In genomic region chr2:191018663-191019119, GRCh38 we compare ENCODE assay signal across 12 cellular contexts. TPM values are rescaled to one million over a fixed set of nuclear protein-coding genes. Genes with fewer than 3 reads are reported as not detected.
A peak's percentile ranks its signal among the peaks of the same experiment; 100 is the strongest.
DNase-seq lines count a peak whose midpoint lies in the region; ATAC-seq, FAIRE-seq and TF ChIP-seq lines count a peak whose summit lies in the region.
"Had no signal": no experiment of that assay in that cellular context is flagged by ENCODE, and none has a peak within 500 bp of the region (broad histone marks: within the 10 kb centered on the region; RNA-seq: fewer than 3 reads in every experiment).

No MANE protein-coding gene starts in this region.

- H3K4me1 Mint-ChIP-seq in T-helper 17 cell, result peaks cover 14% of the 10 kb centered on the region

- peak; percentile 32 for DNase-seq in GM13976 (ENCODE audit: low spot score)
- no peak for DNase-seq in T-helper 17 cell
- DNase-seq in kidney tubule cell (ENCODE audit: low spot score), result peak; percentile 97
- no peak for DNase-seq in GM12891 (ENCODE audit: insufficient read length, low spot score)
- no peak for DNase-seq in MV-4-11 (lab: John Stamatoyannopoulos, UW)
- DNase-seq in NCI-H1092 treated with DMSO at 0.1 percent for 48 hours (lab: John Stamatoyannopoulos, UW), result no peak
- DNase-seq: activated CD8-positive, alpha-beta memory T cell treated with anti-CD3 and anti-CD28 coated beads, Interleukin-2, amount 50 U/mL, for 4 hours; Calu3; HCEC 1CT had no signal

- no peaks in the 10 kb centered on the region for H3K27me3 Mint-ChIP-seq in T-helper 17 cell

- TF ChIP-seq POLR2A in GM12891 (IDR thresholded peaks at IDR 0.05; ENCODE audit: low read depth, low read length), result no peak

- H3K9me3 ChIP-seq in T-helper 17 cell (ENCODE audit: control insufficient read depth, low read length, poor library complexity, severe bottlenecking), result no peaks in the 10 kb centered on the region
- H3K9me3 ChIP-seq: thoracic aorta had no signal

- peak overlapping the region; percentile 88 for H3K4me3 Mint-ChIP-seq in T-helper 17 cell

- no peak for FAIRE-seq in GM12891 (lab: Jason Lieb, UNC)

- TF ChIP-seq CTCF in GM13976 (IDR thresholded peaks at IDR 0.05; ENCODE audit: borderline replicate concordance, control extremely low read depth, extremely low read depth, insufficient read depth, missing control alignments), result no peak

- in situ Hi-C loops in GM13976 (cut with MboI; ENCODE audit: low sequenced_read_pairs, unreplicated experiment), result no loop called here

- no peaks in the 10 kb centered on the region for H3K36me3 Mint-ChIP-seq in T-helper 17 cell (ENCODE audit: low read depth)

- H3K27ac Mint-ChIP-seq in T-helper 17 cell, result no peak overlapping the region

- peak; percentile 22 for ATAC-seq in GM19438 (IDR thresholded peaks at IDR 0.05; ENCODE audit: low read depth, unreplicated experiment)
- ATAC-seq in T-helper 17 cell, result no peak
- no peak for ATAC-seq in HG03039 (IDR thresholded peaks at IDR 0.05; ENCODE audit: unreplicated experiment)

TF ChIP-seq in GM12891, 5 proteins besides CTCF, POLR2A, EP300 and RAD21:
- TF ChIP-seq PAX5 (IDR thresholded peaks at IDR 0.05; ENCODE audit: insufficient read depth, low read length, severe bottlenecking), result no peak
- no peak for TF ChIP-seq POU2F2 (IDR thresholded peaks at IDR 0.05; ENCODE audit: low read depth, low read length)
- no peak for TF ChIP-seq POLR2AphosphoS5 (IDR thresholded peaks at IDR 0.05; ENCODE audit: low read depth, low read length)
- TF ChIP-seq SPI1 (IDR thresholded peaks at IDR 0.05; ENCODE audit: low read depth, low read length), result no peak
- TF ChIP-seq TAF1 (IDR thresholded peaks at IDR 0.05; ENCODE audit: low read depth, low read length), result no peak

RNA-seq across cellular contexts. Expression of gene STAT1, which starts 4.7 kb away (rescaled TPM):
- 10 to 100 TPM; 80.7 to 86.4 TPM for total RNA-seq in T-helper 17 cell
- polyA plus RNA-seq in GM12891 (2012; ENCODE audit: low read depth, missing spikeins), result 320 TPM

Comparison
In these comparisons a context has a peak if more than half of its experiments do, and no peak if none do; other contexts are left out.
1. DNase-seq: peak in GM13976 (single experiment) and kidney tubule cell (single experiment); none in T-helper 17 cell (0 of 3), GM12891 (single experiment), MV-4-11 (single experiment) and NCI-H1092 treated with DMSO at 0.1 percent for 48 hours (single experiment).